9 cellular contexts compared by ENCODE assay signal in genomic region chr2:217610411-217610814, GRCh38.
DNase-seq lines count a peak whose midpoint lies in the region; ATAC-seq and TF ChIP-seq lines count a peak whose summit lies in the region.
"Had no signal": no experiment of that assay in that cellular context is flagged by ENCODE, and none has a peak within 500 bp of the region (broad histone marks: within the 10 kb centered on the region; RNA-seq: fewer than 3 reads in every experiment).

No MANE protein-coding gene starts in this region.

- H2BK120ac ChIP-seq in trophoblast cell (ENCODE audit: insufficient read depth, low read length, poor library complexity) = no peak overlapping the region

- no peak overlapping the region for H2BK12ac ChIP-seq in trophoblast cell (ENCODE audit: low read length)

- H3K4me3 ChIP-seq in upper lobe of right lung = no peak overlapping the region
- H3K4me3 ChIP-seq in trophoblast cell (ENCODE audit: low read depth, low read length) = no peak overlapping the region
- H3K4me3 ChIP-seq in uterus = no peak overlapping the region
- H3K4me3 ChIP-seq: upper lobe of left lung had no signal

- no peaks in the 10 kb centered on the region for H3K9me3 Mint-ChIP-seq in activated CD4-positive, alpha-beta T cell treated with anti-CD3 and anti-CD28 coated beads, Interleukin-2, amount 10 ng/mL, durations not matched to agents 24 days and 14 days
- H3K9me3 Mint-ChIP-seq in immature natural killer cell = no peaks in the 10 kb centered on the region

- ATAC-seq in upper lobe of right lung = peak; percentile 26

- H3K18ac ChIP-seq in trophoblast cell (ENCODE audit: low read length) = no peak overlapping the region

- no peak for TF ChIP-seq CTCF in upper lobe of right lung (IDR thresholded peaks at IDR 0.05)
- no peak for TF ChIP-seq CTCF in uterus (IDR thresholded peaks at IDR 0.05)

- no peak overlapping the region for H2AFZ ChIP-seq in trophoblast cell (ENCODE audit: insufficient read depth, low read length, poor library complexity)

- H4K12ac ChIP-seq in trophoblast cell (ENCODE audit: low read depth, low read length) = no peak overlapping the region

- H3K23ac ChIP-seq in trophoblast cell (ENCODE audit: low read length) = no peak overlapping the region

- H2BK5ac ChIP-seq in trophoblast cell (ENCODE audit: low read depth, low read length, poor library complexity) = no peak overlapping the region

- H3K36me3 ChIP-seq in upper lobe of right lung = no peaks in the 10 kb centered on the region
- no peaks in the 10 kb centered on the region for H3K36me3 ChIP-seq in trophoblast cell (ENCODE audit: control insufficient read depth in 1 of 2, insufficient read depth in 2 of 2, low read length in 2 of 2)
- no peaks in the 10 kb centered on the region for H3K36me3 ChIP-seq in uterus
- H3K36me3 ChIP-seq: upper lobe of left lung had no signal

- no peak overlapping the region for H3K14ac ChIP-seq in trophoblast cell (ENCODE audit: low read length)

- no peak overlapping the region for H4K8ac ChIP-seq in trophoblast cell (ENCODE audit: low read depth, low read length)

- H3K4me1 ChIP-seq in upper lobe of right lung (peaks cover 3% of the 10 kb centered on the region), trophoblast cell (ENCODE audit: control insufficient read depth in 1 of 2, insufficient read depth in 2 of 2, low read length in 2 of 2) (peaks cover 2% of the 10 kb centered on the region in 2 experiments), uterus (no peaks in the 10 kb centered on the region)

- H3K27ac Mint-ChIP-seq in activated CD4-positive, alpha-beta T cell treated with anti-CD3 and anti-CD28 coated beads, Interleukin-2, amount 10 ng/mL, durations not matched to agents 24 days and 14 days = peak overlapping the region; percentile 74
- peak overlapping the region in 5 of 6 donors; percentile 19 to 77 (median 49) for H3K27ac Mint-ChIP-seq in immature natural killer cell

- H3K4me3 Mint-ChIP-seq in activated CD4-positive, alpha-beta T cell treated with anti-CD3 and anti-CD28 coated beads, Interleukin-2, amount 10 ng/mL, durations not matched to agents 24 days and 14 days = peak overlapping the region; percentile 57
- peak overlapping the region in 3 of 5 donors; percentile 14 to 39 (median 19) for H3K4me3 Mint-ChIP-seq in immature natural killer cell

- peaks cover 24% of the 10 kb centered on the region for H3K4me1 Mint-ChIP-seq in activated CD4-positive, alpha-beta T cell treated with anti-CD3 and anti-CD28 coated beads, Interleukin-2, amount 10 ng/mL, durations not matched to agents 24 days and 14 days
- H3K4me1 Mint-ChIP-seq in immature natural killer cell = peaks cover 11 to 12% of the 10 kb centered on the region in 2 donors

- no peak for TF ChIP-seq POLR2A in uterus (IDR thresholded peaks at IDR 0.05)

- no peaks in the 10 kb centered on the region for H3K36me3 Mint-ChIP-seq in activated CD4-positive, alpha-beta T cell treated with anti-CD3 and anti-CD28 coated beads, Interleukin-2, amount 10 ng/mL, durations not matched to agents 24 days and 14 days (ENCODE audit: low read depth)
- H3K36me3 Mint-ChIP-seq in immature natural killer cell = peaks cover 0 to 3% (median 0%) of the 10 kb centered on the region in 3 donors

- H3K4ac ChIP-seq in trophoblast cell (ENCODE audit: low read depth, low read length) = no peak overlapping the region

- no peaks in the 10 kb centered on the region for H3K79me1 ChIP-seq in trophoblast cell (ENCODE audit: low read length)

- H2AK5ac ChIP-seq in trophoblast cell (ENCODE audit: low read length) = no peak overlapping the region

- DNase-seq in activated CD4-positive, CD25-positive, alpha-beta regulatory T cell treated with anti-CD3 and anti-CD28 coated beads, Interleukin-2, amount 50 U/mL, for 16 hours (ENCODE audit: low read depth, low spot score) = peak; percentile 10
- DNase-seq in activated CD4-positive, CD25-positive, alpha-beta regulatory T cell (lab: John Stamatoyannopoulos, UW) = no peak
- DNase-seq in activated CD4-positive, alpha-beta T cell treated with anti-CD3 and anti-CD28 coated beads, Interleukin-2, amount 10 ng/mL, durations not matched to agents 24 days and 14 days = peak; percentile 81
- DNase-seq in immature natural killer cell = peak in 1 of 3 donors; percentile 1
- DNase-seq in upper lobe of right lung = no peak
- DNase-seq in trophoblast cell = no peak
- no peak for DNase-seq in uterus
- no peak for DNase-seq in DMS 273 (lab: John Stamatoyannopoulos, UW; ENCODE audit: unreplicated experiment)
- DNase-seq: upper lobe of left lung had no signal

- WGBS in trophoblast cell (ENCODE audit: extremely low coverage, insufficient coverage, insufficient read length) = no CpG with 5 or more reads among the region's 6 CpGs

- H3K27me3 ChIP-seq in upper lobe of right lung (no peaks in the 10 kb centered on the region), trophoblast cell (ENCODE audit: insufficient read depth, low read length) (no peaks in the 10 kb centered on the region), uterus (no peaks in the 10 kb centered on the region)
- H3K27me3 ChIP-seq: upper lobe of left lung had no signal

- no peak overlapping the region for H3K27ac ChIP-seq in upper lobe of right lung
- no peak overlapping the region for H3K27ac ChIP-seq in trophoblast cell (ENCODE audit: low read depth, low read length)
- H3K27ac ChIP-seq in uterus = no peak overlapping the region
- H3K27ac ChIP-seq: upper lobe of left lung had no signal

- H3K4me2 ChIP-seq in trophoblast cell (ENCODE audit: low read length) = no peak overlapping the region

- no peak overlapping the region for H4K91ac ChIP-seq in trophoblast cell (ENCODE audit: low read depth, low read length)

- intact Hi-C loops in activated CD4-positive, alpha-beta T cell treated with anti-CD3 and anti-CD28 coated beads, Interleukin-2, amount 10 ng/mL, durations not matched to agents 24 days and 14 days (cut with micrococcal nuclease) = no loop called here
- intact Hi-C loops in upper lobe of right lung (cut with DNase I) (no loop called here), uterus (cut with DNase I; ENCODE audit: low total_unique reads) (no loop called here)

- H3K9me3 ChIP-seq in upper lobe of right lung = no peaks in the 10 kb centered on the region
- peaks cover 1% of the 10 kb centered on the region for H3K9me3 ChIP-seq in trophoblast cell (ENCODE audit: insufficient read depth, low read depth, low read length)
- no peaks in the 10 kb centered on the region for H3K9me3 ChIP-seq in uterus
- H3K9me3 ChIP-seq: upper lobe of left lung had no signal

- no peak overlapping the region for H3K9ac ChIP-seq in trophoblast cell (ENCODE audit: low read length)

- H3K27me3 Mint-ChIP-seq in activated CD4-positive, alpha-beta T cell treated with anti-CD3 and anti-CD28 coated beads, Interleukin-2, amount 10 ng/mL, durations not matched to agents 24 days and 14 days = no peaks in the 10 kb centered on the region
- H3K27me3 Mint-ChIP-seq in immature natural killer cell (ENCODE audit: low read depth in 3 of 3) = peaks cover 0 to 8% (median 4%) of the 10 kb centered on the region in 3 donors

- no peaks in the 10 kb centered on the region for H3K79me2 ChIP-seq in trophoblast cell (ENCODE audit: control insufficient read depth, insufficient read depth, low read length, poor library complexity)

Comparison
In these comparisons a context has a peak if more than half of its experiments do, and no peak if none do; other contexts are left out.
1. DNase-seq: peak in activated CD4-positive, CD25-positive, alpha-beta regulatory T cell treated with anti-CD3 and anti-CD28 coated beads, Interleukin-2, amount 50 U/mL, for 16 hours (single experiment) and activated CD4-positive, alpha-beta T cell treated with anti-CD3 and anti-CD28 coated beads, Interleukin-2, amount 10 ng/mL, durations not matched to agents 24 days and 14 days (single experiment); none in activated CD4-positive, CD25-positive, alpha-beta regulatory T cell (0 of 4), upper lobe of right lung (single experiment), trophoblast cell (0 of 2), uterus (0 of 2) and DMS 273 (single experiment).